9 cellular contexts compared by ENCODE assay signal in genomic region chr3:48845170-48845569, GRCh38. TPM values are rescaled to one million over a fixed set of nuclear protein-coding genes. Genes with fewer than 3 reads are reported as not detected.
DNase-seq lines count a peak whose midpoint lies in the region; ATAC-seq and TF ChIP-seq lines count a peak whose summit lies in the region.
"Had no signal": no experiment of that assay in that cellular context is flagged by ENCODE, and none has a peak within 500 bp of the region (broad histone marks: within the 10 kb centered on the region; RNA-seq: fewer than 3 reads in every experiment).

No MANE protein-coding gene starts in this region.

- WGBS in hepatocyte (ENCODE audit: low lambda C conversion rate, missing lambda C conversion rate) = 52% methylated on average over 2 of the region's 2 CpGs
- 36% methylated on average over 2 of the region's 2 CpGs for WGBS in urinary bladder

- no peaks in the 10 kb centered on the region for H3K27me3 ChIP-seq in left ventricle myocardium inferior (ENCODE audit: low read depth)
- no peaks in the 10 kb centered on the region for H3K27me3 ChIP-seq in hepatocyte

- peaks cover 35% of the 10 kb centered on the region for H3K4me1 ChIP-seq in left ventricle myocardium inferior
- H3K4me1 ChIP-seq in hepatocyte (ENCODE audit: insufficient read depth) = peaks cover 13% of the 10 kb centered on the region
- no peaks in the 10 kb centered on the region for H3K4me1 ChIP-seq in urinary bladder (ENCODE audit: insufficient read depth)

- H3K27ac ChIP-seq in left ventricle myocardium inferior (replicated peaks) (no peak overlapping the region), VCaP (peak overlapping the region; percentile 97; the same call in 1 of the 2 replicates), hepatocyte (no peak overlapping the region), urinary bladder (ENCODE audit: low read depth) (peak overlapping the region; percentile 23)

- peaks cover 31% of the 10 kb centered on the region for H3K79me2 ChIP-seq in hepatocyte

- no peaks in the 10 kb centered on the region for H3K9me3 ChIP-seq in left ventricle myocardium inferior (replicated peaks)
- H3K9me3 ChIP-seq in hepatocyte (ENCODE audit: low read depth) = no peaks in the 10 kb centered on the region

- intact Hi-C loops in left ventricle myocardium inferior (cut with micrococcal nuclease) (no loop called here), left ventricle myocardium superior (cut with micrococcal nuclease) (no loop called here)

- peak overlapping the region; percentile 86 for H3K4me2 ChIP-seq in hepatocyte

- H4K20me1 ChIP-seq in hepatocyte (ENCODE audit: insufficient read depth, poor library complexity, severe bottlenecking) = peaks cover 13% of the 10 kb centered on the region

- no peaks in the 10 kb centered on the region for H3K9me2 ChIP-seq in hepatocyte (replicated peaks; ENCODE audit: insufficient read depth)

- H3K36me3 ChIP-seq in left ventricle myocardium inferior = no peaks in the 10 kb centered on the region
- no peaks in the 10 kb centered on the region for H3K36me3 ChIP-seq in hepatocyte (replicated peaks; ENCODE audit: insufficient read depth, low read depth)
- H3K36me3 ChIP-seq in urinary bladder (ENCODE audit: insufficient read depth) = no peaks in the 10 kb centered on the region

- no peak for TF ChIP-seq CTCF in left ventricle myocardium inferior (IDR thresholded peaks at IDR 0.05; ENCODE audit: borderline replicate concordance)
- no peak for TF ChIP-seq CTCF in VCaP (conservative IDR thresholded peaks at IDR 0.05)
- no peak for TF ChIP-seq CTCF in hepatocyte (IDR thresholded peaks at IDR 0.05; ENCODE audit: poor library complexity)

- H3K4me3 ChIP-seq in left ventricle myocardium inferior = peak overlapping the region; percentile 99
- H3K4me3 ChIP-seq in hepatocyte = no peak overlapping the region
- H3K4me3 ChIP-seq in urinary bladder (ENCODE audit: low read depth, low read length) = no peak overlapping the region

- DNase-seq in left ventricle myocardium inferior (no peak), left ventricle myocardium superior (no peak), hepatocyte (ENCODE audit: low spot score) (no peak), NCI-H748 treated with DMSO at 0.1 percent for 48 hours (lab: John Stamatoyannopoulos, UW) (no peak), NCI-H146 treated with DMSO at 0.1 percent for 48 hours (lab: John Stamatoyannopoulos, UW; ENCODE audit: unreplicated experiment) (no peak)
- DNase-seq: Kasumi-1 had no signal

- no peak for ATAC-seq in left ventricle myocardium superior
- ATAC-seq in GM21717 (IDR thresholded peaks at IDR 0.05; ENCODE audit: unreplicated experiment) = no peak

- no peak overlapping the region for H2AFZ ChIP-seq in hepatocyte

RNA-seq across cellular contexts. Expression of gene PRKAR2A, which starts 2.5 kb away (rescaled TPM):
- total RNA-seq in left ventricle myocardium inferior (52.2 TPM), left ventricle myocardium superior (58.3 TPM), hepatocyte (29.7 and 33.9 TPM in 2 replicates), urinary bladder (20.5 TPM)
- polyA plus RNA-seq in hepatocyte (9.0 and 10.8 TPM in 2 replicates), urinary bladder (23.0 TPM)

RNA-seq across cellular contexts. Expression of gene SLC25A20, which starts 53.5 kb away (rescaled TPM):
- total RNA-seq in left ventricle myocardium inferior = 94.1 TPM
- 124 TPM for total RNA-seq in left ventricle myocardium superior
- total RNA-seq in hepatocyte = 59.1 and 61.3 TPM in 2 replicates
- polyA plus RNA-seq in hepatocyte = 38.0 and 46.0 TPM in 2 replicates
- 11.0 TPM for total RNA-seq in urinary bladder
- polyA plus RNA-seq in urinary bladder = 14.1 TPM

Comparison
In these comparisons a context has a peak if more than half of its experiments do, and no peak if none do; other contexts are left out.
1. H3K27ac ChIP-seq: peak in VCaP (single experiment) and urinary bladder (single experiment); none in left ventricle myocardium inferior (single experiment) and hepatocyte (single experiment).